In the genomic region with DNA sequence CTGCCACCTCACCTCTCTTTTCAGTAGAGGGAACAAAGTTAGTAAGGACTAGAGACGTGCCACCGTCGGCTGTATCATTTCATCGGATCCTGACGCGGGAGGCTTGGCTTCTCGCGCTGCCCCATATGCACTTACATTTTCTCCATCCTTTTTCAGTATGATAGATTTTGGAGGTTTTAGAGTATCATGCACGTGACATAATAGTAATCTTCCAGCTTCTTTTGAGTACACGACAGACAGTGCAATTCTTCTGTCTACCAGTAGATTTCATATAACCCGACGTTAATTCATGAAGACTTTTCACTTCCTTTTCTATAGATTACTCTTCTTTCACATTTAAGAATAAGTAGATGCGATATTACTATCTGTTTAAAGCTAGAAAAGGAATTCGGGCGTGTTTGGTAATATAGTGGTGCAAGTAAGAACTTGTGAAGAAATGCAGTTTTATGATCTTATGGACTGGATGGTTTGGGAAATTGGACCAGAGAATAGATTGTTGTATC, we compare ENCODE assay signal across 7 cellular contexts. TPM values are rescaled to one million over a fixed set of nuclear protein-coding genes. Genes with fewer than 3 reads are reported as not detected.
DNase-seq lines count a peak whose midpoint lies in the region; ATAC-seq and TF ChIP-seq lines count a peak whose summit lies in the region.

No MANE protein-coding gene starts in this region.

- H3K79me2 ChIP-seq in GM23338 (replicated peaks; ENCODE audit: insufficient read depth) (peaks cover 53% of the 10 kb centered on the region), parathyroid adenoma (peaks cover 9% of the 10 kb centered on the region)

- H3K4me2 ChIP-seq in GM23338 (peak overlapping the region; percentile 79), parathyroid adenoma (ENCODE audit: low read length) (peak overlapping the region; percentile 72)

- 0 out of 2 replicates have a peak, but pooled peaks cover 6% of the 10 kb centered on the region for H4K20me1 ChIP-seq in GM23338 (replicated peaks; ENCODE audit: insufficient read depth)

- no peak overlapping the region for H3K27ac ChIP-seq in GM23338 (ENCODE audit: low read depth)
- peak overlapping the region in 3 of 4 donors; percentile 69 to 94 (median 92) for H3K27ac ChIP-seq in Peyer's patch
- peak overlapping the region; percentile 97 for H3K27ac ChIP-seq in parathyroid adenoma

- TF ChIP-seq CTCF in GM23338 (conservative IDR thresholded peaks at IDR 0.05; ENCODE audit: low read depth in 2 of 2): no peak
- peak in 3 of 6 experiments; percentile 28 to 47 (median 41) for TF ChIP-seq CTCF in Peyer's patch (IDR thresholded peaks at IDR 0.05)
- TF ChIP-seq CTCF in epithelial cell of proximal tubule (conservative IDR thresholded peaks at IDR 0.05; ENCODE audit: low read depth, low read length): no peak
- no peak for TF ChIP-seq CTCF in parathyroid adenoma (IDR thresholded peaks at IDR 0.05)

- H3K4me3 ChIP-seq in GM23338: peak overlapping the region; percentile 63
- H3K4me3 ChIP-seq in Peyer's patch: peak overlapping the region; percentile 60 to 85 (median 68)
- peak overlapping the region; percentile 78 for H3K4me3 ChIP-seq in epithelial cell of proximal tubule (ENCODE audit: low read depth, low read length)
- peak overlapping the region; percentile 81 for H3K4me3 ChIP-seq in parathyroid adenoma (ENCODE audit: low read depth, low read length)

- H3K4me1 Mint-ChIP-seq in GM23338: peaks cover 52% of the 10 kb centered on the region

- H3K27me3 Mint-ChIP-seq in GM23338 (ENCODE audit: insufficient read depth, low read depth, poor library complexity): peaks cover 14% of the 10 kb centered on the region

- peaks cover 33% of the 10 kb centered on the region for H3K9me3 Mint-ChIP-seq in GM23338

- peaks cover 8% of the 10 kb centered on the region; the same call in 1 of the 2 replicates for H3F3A ChIP-seq in GM23338 (replicated peaks; ENCODE audit: low read depth)

- TF ChIP-seq POLR2A in Peyer's patch (IDR thresholded peaks at IDR 0.05): no peak

- H3K27me3 ChIP-seq in GM23338 (ENCODE audit: insufficient read depth) (peaks cover 18% of the 10 kb centered on the region; the same call in 1 of the 2 replicates), Peyer's patch (no peaks in the 10 kb centered on the region), parathyroid adenoma (ENCODE audit: control insufficient read depth, insufficient read depth, low read length) (no peaks in the 10 kb centered on the region)

- H3K9me2 ChIP-seq in GM23338 (ENCODE audit: insufficient read depth): no peaks in the 10 kb centered on the region

- H3K9ac ChIP-seq in parathyroid adenoma: peak overlapping the region; percentile 19

- peaks cover 0 to 4% (median 0%) of the 10 kb centered on the region in 4 donors for H3K9me3 ChIP-seq in Peyer's patch
- no peaks in the 10 kb centered on the region for H3K9me3 ChIP-seq in parathyroid adenoma (ENCODE audit: control insufficient read depth, low read length)

- H3K36me3 ChIP-seq in GM23338 (ENCODE audit: insufficient read depth) (peaks cover 6% of the 10 kb centered on the region; the same call in 1 of the 2 replicates), Peyer's patch (peaks cover 0 to 3% (median 0%) of the 10 kb centered on the region in 3 donors), parathyroid adenoma (ENCODE audit: control insufficient read depth, insufficient read depth, low read length) (no peaks in the 10 kb centered on the region)

- DNase-seq in GM23338 (ENCODE audit: low spot score): no peak
- DNase-seq in Peyer's patch: no peak
- DNase-seq in epithelial cell of proximal tubule (ENCODE audit: low read depth): no peak
- DNase-seq in activated CD4-positive, CD25-positive, alpha-beta regulatory T cell (lab: John Stamatoyannopoulos, UW): no peak
- DNase-seq in NCI-H2107 treated with DMSO at 0.1 percent for 48 hours (lab: John Stamatoyannopoulos, UW; ENCODE audit: unreplicated experiment): no peak

- H3K27ac Mint-ChIP-seq in GM23338: peak overlapping the region; percentile 66; the same call in 1 of the 2 replicates

- peaks cover 31% of the 10 kb centered on the region for H3K36me3 Mint-ChIP-seq in GM23338 (ENCODE audit: low read depth)

- H3K4me3 Mint-ChIP-seq in GM23338: peak overlapping the region; percentile 92

- no peak for ATAC-seq in GM23338
- ATAC-seq in HG03432 (IDR thresholded peaks at IDR 0.05; ENCODE audit: unreplicated experiment): no peak

- H2AFZ ChIP-seq in GM23338 (no peak overlapping the region), parathyroid adenoma (peak overlapping the region; percentile 91)

- H3K4me1 ChIP-seq in GM23338 (ENCODE audit: insufficient read depth) (peaks cover 38% of the 10 kb centered on the region), Peyer's patch (peaks cover 0 to 8% (median 3%) of the 10 kb centered on the region in 4 donors), parathyroid adenoma (peaks cover 2% of the 10 kb centered on the region)

TF ChIP-seq in GM23338, 12 proteins besides CTCF, POLR2A, EP300 and RAD21:
- TF ChIP-seq, protein P1, sequence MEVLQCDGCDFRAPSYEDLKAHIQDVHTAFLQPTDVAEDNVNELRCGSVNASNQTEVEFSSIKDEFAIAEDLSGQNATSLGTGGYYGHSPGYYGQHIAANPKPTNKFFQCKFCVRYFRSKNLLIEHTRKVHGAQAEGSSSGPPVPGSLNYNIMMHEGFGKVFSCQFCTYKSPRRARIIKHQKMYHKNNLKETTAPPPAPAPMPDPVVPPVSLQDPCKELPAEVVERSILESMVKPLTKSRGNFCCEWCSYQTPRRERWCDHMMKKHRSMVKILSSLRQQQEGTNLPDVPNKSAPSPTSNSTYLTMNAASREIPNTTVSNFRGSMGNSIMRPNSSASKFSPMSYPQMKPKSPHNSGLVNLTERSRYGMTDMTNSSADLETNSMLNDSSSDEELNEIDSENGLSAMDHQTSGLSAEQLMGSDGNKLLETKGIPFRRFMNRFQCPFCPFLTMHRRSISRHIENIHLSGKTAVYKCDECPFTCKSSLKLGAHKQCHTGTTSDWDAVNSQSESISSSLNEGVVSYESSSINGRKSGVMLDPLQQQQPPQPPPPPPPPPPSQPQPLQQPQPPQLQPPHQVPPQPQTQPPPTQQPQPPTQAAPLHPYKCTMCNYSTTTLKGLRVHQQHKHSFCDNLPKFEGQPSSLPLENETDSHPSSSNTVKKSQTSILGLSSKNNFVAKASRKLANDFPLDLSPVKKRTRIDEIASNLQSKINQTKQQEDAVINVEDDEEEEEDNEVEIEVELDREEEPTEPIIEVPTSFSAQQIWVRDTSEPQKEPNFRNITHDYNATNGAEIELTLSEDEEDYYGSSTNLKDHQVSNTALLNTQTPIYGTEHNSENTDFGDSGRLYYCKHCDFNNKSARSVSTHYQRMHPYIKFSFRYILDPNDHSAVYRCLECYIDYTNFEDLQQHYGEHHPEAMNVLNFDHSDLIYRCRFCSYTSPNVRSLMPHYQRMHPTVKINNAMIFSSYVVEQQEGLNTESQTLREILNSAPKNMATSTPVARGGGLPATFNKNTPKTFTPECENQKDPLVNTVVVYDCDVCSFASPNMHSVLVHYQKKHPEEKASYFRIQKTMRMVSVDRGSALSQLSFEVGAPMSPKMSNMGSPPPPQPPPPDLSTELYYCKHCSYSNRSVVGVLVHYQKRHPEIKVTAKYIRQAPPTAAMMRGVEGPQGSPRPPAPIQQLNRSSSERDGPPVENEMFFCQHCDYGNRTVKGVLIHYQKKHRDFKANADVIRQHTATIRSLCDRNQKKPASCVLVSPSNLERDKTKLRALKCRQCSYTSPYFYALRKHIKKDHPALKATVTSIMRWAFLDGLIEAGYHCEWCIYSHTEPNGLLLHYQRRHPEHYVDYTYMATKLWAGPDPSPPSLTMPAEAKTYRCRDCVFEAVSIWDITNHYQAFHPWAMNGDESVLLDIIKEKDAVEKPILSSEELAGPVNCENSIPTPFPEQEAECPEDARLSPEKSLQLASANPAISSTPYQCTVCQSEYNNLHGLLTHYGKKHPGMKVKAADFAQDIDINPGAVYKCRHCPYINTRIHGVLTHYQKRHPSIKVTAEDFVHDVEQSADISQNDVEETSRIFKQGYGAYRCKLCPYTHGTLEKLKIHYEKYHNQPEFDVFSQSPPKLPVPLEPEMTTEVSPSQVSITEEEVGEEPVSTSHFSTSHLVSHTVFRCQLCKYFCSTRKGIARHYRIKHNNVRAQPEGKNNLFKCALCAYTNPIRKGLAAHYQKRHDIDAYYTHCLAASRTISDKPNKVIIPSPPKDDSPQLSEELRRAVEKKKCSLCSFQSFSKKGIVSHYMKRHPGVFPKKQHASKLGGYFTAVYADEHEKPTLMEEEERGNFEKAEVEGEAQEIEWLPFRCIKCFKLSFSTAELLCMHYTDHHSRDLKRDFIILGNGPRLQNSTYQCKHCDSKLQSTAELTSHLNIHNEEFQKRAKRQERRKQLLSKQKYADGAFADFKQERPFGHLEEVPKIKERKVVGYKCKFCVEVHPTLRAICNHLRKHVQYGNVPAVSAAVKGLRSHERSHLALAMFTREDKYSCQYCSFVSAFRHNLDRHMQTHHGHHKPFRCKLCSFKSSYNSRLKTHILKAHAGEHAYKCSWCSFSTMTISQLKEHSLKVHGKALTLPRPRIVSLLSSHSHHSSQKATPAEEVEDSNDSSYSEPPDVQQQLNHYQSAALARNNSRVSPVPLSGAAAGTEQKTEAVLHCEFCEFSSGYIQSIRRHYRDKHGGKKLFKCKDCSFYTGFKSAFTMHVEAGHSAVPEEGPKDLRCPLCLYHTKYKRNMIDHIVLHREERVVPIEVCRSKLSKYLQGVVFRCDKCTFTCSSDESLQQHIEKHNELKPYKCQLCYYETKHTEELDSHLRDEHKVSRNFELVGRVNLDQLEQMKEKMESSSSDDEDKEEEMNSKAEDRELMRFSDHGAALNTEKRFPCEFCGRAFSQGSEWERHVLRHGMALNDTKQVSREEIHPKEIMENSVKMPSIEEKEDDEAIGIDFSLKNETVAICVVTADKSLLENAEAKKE (CRISPR knock-in tag; IDR thresholded peaks at IDR 0.05): no peak
- TF ChIP-seq ZNF114 (CRISPR knock-in tag; IDR thresholded peaks at IDR 0.05): no peak

RNA-seq across cellular contexts. Expression of a gene that starts 1.0 kb away (rescaled TPM):
- total RNA-seq in GM23338 (2014; rRNA removed; shearing (Covaris generic)): 20.3 and 22.6 TPM in 2 replicates
- polyA plus RNA-seq in GM23338 (2016; fragmentation: Nextera tagmentation; extraction: Ambion mirVana): 8.3 and 10.0 TPM in 2 replicates
- total RNA-seq in Peyer's patch (10 to 100 TPM; 10.7 to 56.4 (median 43.3) TPM), epithelial cell of proximal tubule (9.6 and 12.9 TPM in 2 replicates)
